In the genomic region with DNA sequence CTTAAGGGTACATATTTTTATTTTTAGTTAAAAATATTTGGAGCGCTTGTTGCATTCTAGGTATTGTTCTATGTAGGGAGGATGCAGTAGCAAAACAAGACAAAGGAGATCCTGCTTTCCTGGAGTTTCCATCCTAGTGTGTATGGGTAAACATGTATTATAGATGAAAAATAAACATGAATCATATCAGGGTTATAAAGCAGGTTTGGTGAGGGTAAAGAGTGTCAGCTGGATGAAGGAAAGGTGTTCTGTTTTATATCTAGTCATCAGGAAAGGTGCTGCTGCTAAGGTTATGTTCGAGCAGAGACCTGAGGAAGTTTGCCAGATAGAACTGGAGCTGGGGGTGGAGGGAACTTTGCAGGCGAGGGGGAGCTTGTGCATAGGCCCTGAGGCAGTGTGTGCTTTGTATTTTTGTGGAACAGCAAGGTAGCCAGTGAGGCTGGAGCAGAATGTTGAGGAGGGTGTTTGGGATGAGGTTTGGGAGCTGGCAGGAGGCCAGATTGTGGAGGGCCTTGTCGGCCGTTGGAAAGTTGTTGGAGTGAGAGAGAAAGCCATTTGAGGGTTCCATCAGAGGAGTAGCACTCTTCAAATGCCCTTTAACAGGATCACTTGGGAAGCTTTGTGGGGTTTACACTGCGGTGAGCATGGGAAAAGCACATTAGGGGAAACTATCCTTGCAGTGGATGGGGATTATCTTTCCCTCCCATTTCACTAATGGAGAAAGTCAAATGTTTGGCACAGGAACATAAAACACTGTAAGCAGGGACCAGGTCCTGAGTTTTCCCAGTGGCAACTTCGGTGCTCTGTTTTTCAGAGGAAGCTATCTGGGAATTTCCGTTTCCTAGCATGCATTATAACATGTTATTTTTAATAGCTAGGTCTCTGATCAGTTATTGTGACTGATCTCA, we compare ENCODE assay signal across 1 cellular context.
TF ChIP-seq lines count a peak whose summit lies in the region.

No MANE protein-coding gene starts in this region.

TF ChIP-seq in HEK293, 187 proteins besides CTCF, POLR2A, EP300 and RAD21 (continued from another document):
- TF ChIP-seq PRDM1 (tag by site-specific recombination; IDR thresholded peaks at IDR 0.05): peak; percentile 91
- TF ChIP-seq, protein P1, sequence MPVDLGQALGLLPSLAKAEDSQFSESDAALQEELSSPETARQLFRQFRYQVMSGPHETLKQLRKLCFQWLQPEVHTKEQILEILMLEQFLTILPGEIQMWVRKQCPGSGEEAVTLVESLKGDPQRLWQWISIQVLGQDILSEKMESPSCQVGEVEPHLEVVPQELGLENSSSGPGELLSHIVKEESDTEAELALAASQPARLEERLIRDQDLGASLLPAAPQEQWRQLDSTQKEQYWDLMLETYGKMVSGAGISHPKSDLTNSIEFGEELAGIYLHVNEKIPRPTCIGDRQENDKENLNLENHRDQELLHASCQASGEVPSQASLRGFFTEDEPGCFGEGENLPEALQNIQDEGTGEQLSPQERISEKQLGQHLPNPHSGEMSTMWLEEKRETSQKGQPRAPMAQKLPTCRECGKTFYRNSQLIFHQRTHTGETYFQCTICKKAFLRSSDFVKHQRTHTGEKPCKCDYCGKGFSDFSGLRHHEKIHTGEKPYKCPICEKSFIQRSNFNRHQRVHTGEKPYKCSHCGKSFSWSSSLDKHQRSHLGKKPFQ (tag by site-specific recombination; IDR thresholded peaks at IDR 0.05): peak; percentile 35; the same call in 1 of the 2 replicates
- TF ChIP-seq PATZ1 (tag by site-specific recombination; IDR thresholded peaks at IDR 0.05): 0 out of 2 replicates have a peak, but pooled peaks have one; percentile 27
- TF ChIP-seq, protein P2, sequence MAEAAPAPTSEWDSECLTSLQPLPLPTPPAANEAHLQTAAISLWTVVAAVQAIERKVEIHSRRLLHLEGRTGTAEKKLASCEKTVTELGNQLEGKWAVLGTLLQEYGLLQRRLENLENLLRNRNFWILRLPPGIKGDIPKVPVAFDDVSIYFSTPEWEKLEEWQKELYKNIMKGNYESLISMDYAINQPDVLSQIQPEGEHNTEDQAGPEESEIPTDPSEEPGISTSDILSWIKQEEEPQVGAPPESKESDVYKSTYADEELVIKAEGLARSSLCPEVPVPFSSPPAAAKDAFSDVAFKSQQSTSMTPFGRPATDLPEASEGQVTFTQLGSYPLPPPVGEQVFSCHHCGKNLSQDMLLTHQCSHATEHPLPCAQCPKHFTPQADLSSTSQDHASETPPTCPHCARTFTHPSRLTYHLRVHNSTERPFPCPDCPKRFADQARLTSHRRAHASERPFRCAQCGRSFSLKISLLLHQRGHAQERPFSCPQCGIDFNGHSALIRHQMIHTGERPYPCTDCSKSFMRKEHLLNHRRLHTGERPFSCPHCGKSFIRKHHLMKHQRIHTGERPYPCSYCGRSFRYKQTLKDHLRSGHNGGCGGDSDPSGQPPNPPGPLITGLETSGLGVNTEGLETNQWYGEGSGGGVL (tag by site-specific recombination; IDR thresholded peaks at IDR 0.05): peak; percentile 34; the same call in 1 of the 2 replicates
- TF ChIP-seq ZSCAN4 (tag by site-specific recombination; IDR thresholded peaks at IDR 0.05): no peak
- TF ChIP-seq, protein P3, sequence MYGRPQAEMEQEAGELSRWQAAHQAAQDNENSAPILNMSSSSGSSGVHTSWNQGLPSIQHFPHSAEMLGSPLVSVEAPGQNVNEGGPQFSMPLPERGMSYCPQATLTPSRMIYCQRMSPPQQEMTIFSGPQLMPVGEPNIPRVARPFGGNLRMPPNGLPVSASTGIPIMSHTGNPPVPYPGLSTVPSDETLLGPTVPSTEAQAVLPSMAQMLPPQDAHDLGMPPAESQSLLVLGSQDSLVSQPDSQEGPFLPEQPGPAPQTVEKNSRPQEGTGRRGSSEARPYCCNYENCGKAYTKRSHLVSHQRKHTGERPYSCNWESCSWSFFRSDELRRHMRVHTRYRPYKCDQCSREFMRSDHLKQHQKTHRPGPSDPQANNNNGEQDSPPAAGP (tag by site-specific recombination; IDR thresholded peaks at IDR 0.05): no peak
- no peak for TF ChIP-seq ZNF488 (tag by site-specific recombination; IDR thresholded peaks at IDR 0.05)
- peak; percentile 21; the same call in 1 of the 2 replicates for TF ChIP-seq ZBTB17 (tag by site-specific recombination; IDR thresholded peaks at IDR 0.05)
- TF ChIP-seq, protein P4, sequence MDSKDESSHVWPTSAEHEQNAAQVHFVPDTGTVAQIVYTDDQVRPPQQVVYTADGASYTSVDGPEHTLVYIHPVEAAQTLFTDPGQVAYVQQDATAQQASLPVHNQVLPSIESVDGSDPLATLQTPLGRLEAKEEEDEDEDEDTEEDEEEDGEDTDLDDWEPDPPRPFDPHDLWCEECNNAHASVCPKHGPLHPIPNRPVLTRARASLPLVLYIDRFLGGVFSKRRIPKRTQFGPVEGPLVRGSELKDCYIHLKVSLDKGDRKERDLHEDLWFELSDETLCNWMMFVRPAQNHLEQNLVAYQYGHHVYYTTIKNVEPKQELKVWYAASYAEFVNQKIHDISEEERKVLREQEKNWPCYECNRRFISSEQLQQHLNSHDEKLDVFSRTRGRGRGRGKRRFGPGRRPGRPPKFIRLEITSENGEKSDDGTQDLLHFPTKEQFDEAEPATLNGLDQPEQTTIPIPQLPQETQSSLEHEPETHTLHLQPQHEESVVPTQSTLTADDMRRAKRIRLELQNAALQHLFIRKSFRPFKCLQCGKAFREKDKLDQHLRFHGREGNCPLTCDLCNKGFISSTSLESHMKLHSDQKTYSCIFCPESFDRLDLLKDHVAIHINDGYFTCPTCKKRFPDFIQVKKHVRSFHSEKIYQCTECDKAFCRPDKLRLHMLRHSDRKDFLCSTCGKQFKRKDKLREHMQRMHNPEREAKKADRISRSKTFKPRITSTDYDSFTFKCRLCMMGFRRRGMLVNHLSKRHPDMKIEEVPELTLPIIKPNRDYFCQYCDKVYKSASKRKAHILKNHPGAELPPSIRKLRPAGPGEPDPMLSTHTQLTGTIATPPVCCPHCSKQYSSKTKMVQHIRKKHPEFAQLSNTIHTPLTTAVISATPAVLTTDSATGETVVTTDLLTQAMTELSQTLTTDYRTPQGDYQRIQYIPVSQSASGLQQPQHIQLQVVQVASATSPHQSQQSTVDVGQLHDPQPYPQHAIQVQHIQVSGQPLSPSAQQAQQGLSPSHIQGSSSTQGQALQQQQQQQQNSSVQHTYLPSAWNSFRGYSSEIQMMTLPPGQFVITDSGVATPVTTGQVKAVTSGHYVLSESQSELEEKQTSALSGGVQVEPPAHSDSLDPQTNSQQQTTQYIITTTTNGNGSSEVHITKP (tag by site-specific recombination; IDR thresholded peaks at IDR 0.05): peak; percentile 38; the same call in 1 of the 2 replicates
- TF ChIP-seq EGR2 (tag by site-specific recombination; IDR thresholded peaks at IDR 0.05; ENCODE audit: low read depth): no peak
- TF ChIP-seq ZNF585B (tag by site-specific recombination; IDR thresholded peaks at IDR 0.05): no peak
- no peak for TF ChIP-seq ZNF404 (tag by site-specific recombination; IDR thresholded peaks at IDR 0.05)
- 0 out of 2 replicates have a peak, but pooled peaks have one; percentile 17 for TF ChIP-seq ZNF600 (tag by site-specific recombination; IDR thresholded peaks at IDR 0.05)
- no peak for TF ChIP-seq GLI4 (tag by site-specific recombination; IDR thresholded peaks at IDR 0.05)
- 0 out of 2 replicates have a peak, but pooled peaks have one; percentile 54 for TF ChIP-seq MZF1 (tag by site-specific recombination; IDR thresholded peaks at IDR 0.05; ENCODE audit: borderline replicate concordance)
